In the genomic region with DNA sequence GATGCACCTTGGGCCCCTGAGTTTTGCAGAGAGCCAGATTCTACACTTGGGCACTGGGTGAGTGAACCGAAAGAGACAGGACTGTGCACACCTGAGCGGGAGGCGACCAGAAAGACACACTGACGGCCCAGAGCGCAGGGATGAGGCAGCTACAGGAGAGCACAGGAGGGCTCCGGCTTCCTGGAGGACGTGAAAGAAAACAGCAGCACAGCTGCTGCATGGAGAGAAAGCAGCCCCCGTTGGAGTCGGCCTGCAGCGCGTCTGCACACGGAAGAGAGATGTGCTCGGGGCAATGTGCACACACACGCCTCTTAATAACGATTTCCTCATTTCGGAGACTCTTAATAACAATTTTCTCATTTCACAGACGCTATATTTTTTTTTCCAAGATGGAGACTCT, we compare ENCODE assay signal across 29 cellular contexts.
"Had no signal": no experiment of that assay in that cellular context is flagged by ENCODE, and none has a peak within 500 bp of the region (broad histone marks: within the 10 kb centered on the region; RNA-seq: fewer than 3 reads in every experiment).

No MANE protein-coding gene starts in this region.

- H3K9me2 ChIP-seq: SK-N-SH had no signal

- H3K4me2 ChIP-seq: KMS-11, SK-N-SH had no signal

- H3K27me3 Mint-ChIP-seq: activated CD8-positive, alpha-beta memory T cell treated with anti-CD3 and anti-CD28 coated beads, Interleukin-2, amount 10 ng/mL, durations not matched to agents 7 days and 5 days had no signal

- H3K4me1 ChIP-seq: ascending aorta, body of pancreas, SJCRH30 had no signal

- H3K9me3 Mint-ChIP-seq: activated naive CD4-positive, alpha-beta T cell treated with anti-CD3 and anti-CD28 coated beads, Interleukin-2, amount 50 U/mL, for 72 hours; activated naive CD8-positive, alpha-beta T cell treated with anti-CD3 and anti-CD28 coated beads, Interleukin-2, amount 50 U/mL, for 24 hours; activated T-cell treated with anti-CD3 and anti-CD28 coated beads, Interleukin-2, amount 50 U/mL, for 24 hours; activated T-helper 1 cell treated with anti-CD3 and anti-CD28 coated beads, Interleukin-12 subunit alpha, Interleukin-12 subunit beta, Interleukin-2, Interleukin-4 antibody, amounts not matched to agents 30 ng/mL and 10 ng/mL and 1 ng/mL, durations not matched to agents 14 hours and 24 hours and 36 hours; IgD-negative memory B cell; T-helper 1 cell treated with Interleukin-12 subunit alpha and Interleukin-12 subunit beta and Interleukin-4 antibody, amounts not matched to agents 30 μg/mL and 1 μg/mL, for 36 hours had no signal

- H3K9me3 ChIP-seq: ascending aorta, body of pancreas, MG63, SJCRH30, SK-N-SH had no signal

- H3K9ac ChIP-seq: KMS-11, SK-N-SH had no signal

- ATAC-seq: activated CD4-positive, CD25-positive, alpha-beta regulatory T cell treated with anti-CD3 and anti-CD28 coated beads, Interleukin-2, amount 50 U/mL, for 24 hours; activated CD8-positive, alpha-beta memory T cell treated with anti-CD3 and anti-CD28 coated beads, Interleukin-2, amount 10 ng/mL, durations not matched to agents 7 days and 5 days; activated naive CD4-positive, alpha-beta T cell treated with anti-CD3 and anti-CD28 coated beads, Interleukin-2, amount 50 U/mL, for 72 hours; activated naive CD8-positive, alpha-beta T cell treated with anti-CD3 and anti-CD28 coated beads, Interleukin-2, amount 50 U/mL, for 24 hours; body of pancreas had no signal

- H3K27ac Mint-ChIP-seq: activated CD8-positive, alpha-beta memory T cell treated with anti-CD3 and anti-CD28 coated beads, Interleukin-2, amount 10 ng/mL, durations not matched to agents 7 days and 5 days; activated naive CD4-positive, alpha-beta T cell treated with anti-CD3 and anti-CD28 coated beads, Interleukin-2, amount 50 U/mL, for 72 hours; activated naive CD8-positive, alpha-beta T cell treated with anti-CD3 and anti-CD28 coated beads, Interleukin-2, amount 50 U/mL, for 24 hours; activated T-cell treated with anti-CD3 and anti-CD28 coated beads, Interleukin-2, amount 50 U/mL, for 24 hours; activated T-helper 1 cell treated with anti-CD3 and anti-CD28 coated beads, Interleukin-12 subunit alpha, Interleukin-12 subunit beta, Interleukin-2, Interleukin-4 antibody, amounts not matched to agents 30 ng/mL and 10 ng/mL and 1 ng/mL, durations not matched to agents 14 hours and 24 hours and 36 hours; IgD-negative memory B cell; T-helper 1 cell treated with Interleukin-12 subunit alpha and Interleukin-12 subunit beta and Interleukin-4 antibody, amounts not matched to agents 30 μg/mL and 1 μg/mL, for 36 hours had no signal

- H3K4me3 Mint-ChIP-seq: activated CD8-positive, alpha-beta memory T cell treated with anti-CD3 and anti-CD28 coated beads, Interleukin-2, amount 10 ng/mL, durations not matched to agents 7 days and 5 days; activated naive CD8-positive, alpha-beta T cell treated with anti-CD3 and anti-CD28 coated beads, Interleukin-2, amount 50 U/mL, for 24 hours; activated T-cell treated with anti-CD3 and anti-CD28 coated beads, Interleukin-2, amount 50 U/mL, for 24 hours; activated T-helper 1 cell treated with anti-CD3 and anti-CD28 coated beads, Interleukin-12 subunit alpha, Interleukin-12 subunit beta, Interleukin-2, Interleukin-4 antibody, amounts not matched to agents 30 ng/mL and 10 ng/mL and 1 ng/mL, durations not matched to agents 14 hours and 24 hours and 36 hours; IgD-negative memory B cell; T-helper 1 cell treated with Interleukin-12 subunit alpha and Interleukin-12 subunit beta and Interleukin-4 antibody, amounts not matched to agents 30 μg/mL and 1 μg/mL, for 36 hours had no signal

- H3K36me3 Mint-ChIP-seq: activated CD8-positive, alpha-beta memory T cell treated with anti-CD3 and anti-CD28 coated beads, Interleukin-2, amount 10 ng/mL, durations not matched to agents 7 days and 5 days; activated naive CD4-positive, alpha-beta T cell treated with anti-CD3 and anti-CD28 coated beads, Interleukin-2, amount 50 U/mL, for 72 hours; IgD-negative memory B cell had no signal

- DNase-seq: activated CD4-positive, alpha-beta T cell treated with anti-CD3 and anti-CD28 coated beads for 48 hours; activated CD4-positive, alpha-beta T cell treated with anti-CD3 and anti-CD28 coated beads, Interleukin-2, amount 50 U/mL, for 4 hours; activated CD8-positive, alpha-beta memory T cell treated with anti-CD3 and anti-CD28 coated beads, Interleukin-2, amount 10 ng/mL, durations not matched to agents 7 days and 5 days; activated effector memory CD4-positive, alpha-beta T cell treated with Interleukin-2 at 50 U/mL for 16 hours; activated naive CD4-positive, alpha-beta T cell; activated naive CD8-positive, alpha-beta T cell treated with anti-CD3 and anti-CD28 coated beads, Interleukin-2, amount 50 U/mL, for 24 hours; activated T-cell treated with anti-CD3 and anti-CD28 coated beads, Interleukin-2, amount 50 U/mL, for 24 hours; amniotic stem cell; body of pancreas; MG63; MV-4-11; NCI-H1092 treated with DMSO at 0.1 percent for 48 hours; NCI-H1417 treated with DMSO at 0.1 percent for 48 hours; NCI-H1694; NCI-H2029; NCI-H345; NCI-H510A; NCI-H526 treated with DMSO at 0.1 percent for 48 hours; NCI-H82; SJCRH30; SK-N-SH; SW 1271 had no signal

- H3K27ac ChIP-seq: ascending aorta, body of pancreas, KMS-11, SJCRH30 had no signal

- H3K27me3 ChIP-seq: ascending aorta, body of pancreas, SJCRH30 had no signal

- H3K4me3 ChIP-seq: ascending aorta, body of pancreas, MG63, SJCRH30 had no signal

- H3K4me1 Mint-ChIP-seq: activated naive CD8-positive, alpha-beta T cell treated with anti-CD3 and anti-CD28 coated beads, Interleukin-2, amount 50 U/mL, for 24 hours; IgD-negative memory B cell had no signal

- H3K36me3 ChIP-seq: ascending aorta, MG63, SJCRH30 had no signal
